Comparison of ENCODE assay signal across 14 cellular contexts in the genomic region with DNA sequence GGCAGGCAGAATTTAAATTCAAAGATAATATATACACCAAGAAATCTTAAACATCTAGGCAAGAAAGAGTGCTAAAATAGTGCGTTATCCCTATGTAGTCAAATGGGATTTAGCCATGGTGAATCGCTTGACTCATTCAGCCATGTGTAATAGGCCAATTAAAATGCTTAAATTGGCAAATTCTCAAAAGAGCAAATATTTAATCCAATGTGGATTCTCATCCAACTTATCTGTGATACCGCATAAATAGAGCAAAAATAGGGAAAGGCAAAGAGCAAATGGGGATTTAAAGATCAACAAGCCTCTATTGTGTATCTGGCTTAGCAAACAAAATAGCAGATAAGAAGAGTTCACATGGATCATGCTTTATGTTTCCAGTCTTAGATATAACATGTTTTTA.
A peak's percentile ranks its signal among the peaks of the same experiment; 100 is the strongest.
DNase-seq lines count a peak whose midpoint lies in the region; ATAC-seq and TF ChIP-seq lines count a peak whose summit lies in the region.
"Had no signal": no experiment of that assay in that cellular context is flagged by ENCODE, and none has a peak within 500 bp of the region (broad histone marks: within the 10 kb centered on the region; RNA-seq: fewer than 3 reads in every experiment).

No MANE protein-coding gene starts in this region.

- H3K79me2 ChIP-seq in hepatocyte (no peaks in the 10 kb centered on the region), GM23338 (replicated peaks; ENCODE audit: insufficient read depth) (no peaks in the 10 kb centered on the region)

- ATAC-seq in GM23338 (no peak), psoas muscle (no peak)
- ATAC-seq: T-cell had no signal

- H3K4me3 Mint-ChIP-seq in GM23338 (no peak overlapping the region), MCF 10A (ENCODE audit: unreplicated experiment) (no peak overlapping the region)
- H3K4me3 Mint-ChIP-seq: CD4-positive, CD25-positive, alpha-beta regulatory T cell; H9; T-cell had no signal

- H3K36me3 Mint-ChIP-seq in GM23338 (ENCODE audit: low read depth), result no peaks in the 10 kb centered on the region
- H3K36me3 Mint-ChIP-seq in MCF 10A (ENCODE audit: insufficient read depth, unreplicated experiment), result no peaks in the 10 kb centered on the region
- H3K36me3 Mint-ChIP-seq: CD4-positive, CD25-positive, alpha-beta regulatory T cell; T-cell had no signal

- DNase-seq in LNCaP clone FGC (ENCODE audit: low read depth), result peak; percentile 56
- DNase-seq in NCI-H146 treated with DMSO at 0.1 percent for 48 hours (lab: John Stamatoyannopoulos, UW; ENCODE audit: unreplicated experiment), result peak; percentile 91
- DNase-seq in NCI-H446 treated with DMSO at 0.1 percent for 48 hours (lab: John Stamatoyannopoulos, UW), result peak; percentile 38
- DNase-seq in hepatocyte (ENCODE audit: low spot score), result no peak
- no peak for DNase-seq in GM23338 (ENCODE audit: low spot score)
- DNase-seq in psoas muscle, result no peak
- no peak for DNase-seq in MCF 10A (ENCODE audit: unreplicated experiment)
- DNase-seq: CD4-positive, CD25-positive, alpha-beta regulatory T cell; DMS79 treated with DMSO at 0.1 percent for 48 hours; H9; NCI-H69; Peyer's patch; T-cell; T-helper 9 cell had no signal

- POLR2A ChIA-PET in MCF 10A (lab: Yijun Ruan, JAX), result no interaction called here

- no peaks in the 10 kb centered on the region for H3K36me3 ChIP-seq in hepatocyte (replicated peaks; ENCODE audit: insufficient read depth, low read depth)
- no peaks in the 10 kb centered on the region for H3K36me3 ChIP-seq in GM23338 (ENCODE audit: insufficient read depth)
- no peaks in the 10 kb centered on the region for H3K36me3 ChIP-seq in psoas muscle (ENCODE audit: insufficient read depth in 1 of 2, low read depth in 1 of 2)
- H3K36me3 ChIP-seq: Peyer's patch had no signal

- H3K9me3 ChIP-seq in hepatocyte (ENCODE audit: low read depth) (no peaks in the 10 kb centered on the region), psoas muscle (no peaks in the 10 kb centered on the region)
- H3K9me3 ChIP-seq: Peyer's patch had no signal

- H3K27me3 ChIP-seq in hepatocyte, result no peaks in the 10 kb centered on the region
- no peaks in the 10 kb centered on the region for H3K27me3 ChIP-seq in GM23338 (ENCODE audit: insufficient read depth)
- no peaks in the 10 kb centered on the region for H3K27me3 ChIP-seq in psoas muscle (ENCODE audit: insufficient read depth in 3 of 3, low read length in 2 of 3)
- H3K27me3 ChIP-seq: Peyer's patch had no signal

- H3K9me3 Mint-ChIP-seq in GM23338, result no peaks in the 10 kb centered on the region
- no peaks in the 10 kb centered on the region for H3K9me3 Mint-ChIP-seq in MCF 10A (ENCODE audit: unreplicated experiment)
- H3K9me3 Mint-ChIP-seq: H9 had no signal

- H3K9me2 ChIP-seq in hepatocyte (replicated peaks; ENCODE audit: insufficient read depth) (no peaks in the 10 kb centered on the region), GM23338 (ENCODE audit: insufficient read depth) (no peaks in the 10 kb centered on the region)

- no TSS peak for BruUV-seq in MCF 10A (replicated peaks; lab: Mats Ljungman, UMichigan)

- no peaks in the 10 kb centered on the region for H3K4me1 ChIP-seq in hepatocyte (ENCODE audit: insufficient read depth)
- H3K4me1 ChIP-seq in GM23338 (ENCODE audit: insufficient read depth), result no peaks in the 10 kb centered on the region
- no peaks in the 10 kb centered on the region for H3K4me1 ChIP-seq in psoas muscle
- H3K4me1 ChIP-seq: Peyer's patch had no signal

- H3K27me3 Mint-ChIP-seq in GM23338 (ENCODE audit: insufficient read depth, low read depth, poor library complexity) (no peaks in the 10 kb centered on the region), MCF 10A (ENCODE audit: insufficient read depth, unreplicated experiment) (no peaks in the 10 kb centered on the region)
- H3K27me3 Mint-ChIP-seq: CD4-positive, CD25-positive, alpha-beta regulatory T cell; T-cell had no signal

- H3K27ac ChIP-seq in hepatocyte (no peak overlapping the region), GM23338 (ENCODE audit: low read depth) (no peak overlapping the region), psoas muscle (no peak overlapping the region)
- H3K27ac ChIP-seq: Peyer's patch had no signal

- no peaks in the 10 kb centered on the region for H3F3A ChIP-seq in GM23338 (replicated peaks; ENCODE audit: low read depth)

- TF ChIP-seq CTCF in LNCaP clone FGC (IDR thresholded peaks at IDR 0.05; ENCODE audit: control insufficient read depth, extremely low read depth, insufficient read depth) (no peak), hepatocyte (IDR thresholded peaks at IDR 0.05; ENCODE audit: poor library complexity) (no peak), GM23338 (conservative IDR thresholded peaks at IDR 0.05; ENCODE audit: low read depth in 2 of 2) (no peak), psoas muscle (IDR thresholded peaks at IDR 0.05) (no peak), MCF 10A (IDR thresholded peaks at IDR 0.05; ENCODE audit: unreplicated experiment) (no peak)

- WGBS in hepatocyte (ENCODE audit: low lambda C conversion rate, missing lambda C conversion rate), result 65% methylated on average over 3 of the region's 3 CpGs
- 56 to 82% (median 58%) methylated on average over 3 of the region's 3 CpGs for WGBS in psoas muscle, 3 donors

- H3K4me3 ChIP-seq in LNCaP clone FGC (ENCODE audit: low read depth, low read length) (no peak overlapping the region), hepatocyte (no peak overlapping the region), GM23338 (no peak overlapping the region), psoas muscle (no peak overlapping the region)
- H3K4me3 ChIP-seq: Peyer's patch had no signal

- H3K27ac Mint-ChIP-seq in GM23338 (no peak overlapping the region), MCF 10A (ENCODE audit: low read depth, unreplicated experiment) (no peak overlapping the region)
- H3K27ac Mint-ChIP-seq: CD4-positive, CD25-positive, alpha-beta regulatory T cell; H9; T-cell had no signal

- H4K20me1 ChIP-seq in hepatocyte (ENCODE audit: insufficient read depth, poor library complexity, severe bottlenecking) (no peaks in the 10 kb centered on the region), GM23338 (replicated peaks; ENCODE audit: insufficient read depth) (no peaks in the 10 kb centered on the region)

- peak overlapping the region; percentile 17 for H3K4me2 ChIP-seq in hepatocyte
- no peak overlapping the region for H3K4me2 ChIP-seq in GM23338

- H2AFZ ChIP-seq in hepatocyte (no peak overlapping the region), GM23338 (no peak overlapping the region)

- CTCF ChIA-PET in MCF 10A (lab: Yijun Ruan, JAX), result no interaction called here

- H3K4me1 Mint-ChIP-seq in GM23338, result no peaks in the 10 kb centered on the region
- no peaks in the 10 kb centered on the region for H3K4me1 Mint-ChIP-seq in MCF 10A (ENCODE audit: insufficient read depth, unreplicated experiment)
- H3K4me1 Mint-ChIP-seq: CD4-positive, CD25-positive, alpha-beta regulatory T cell; T-cell had no signal

- intact Hi-C loops in psoas muscle (cut with DNase I), result no loop called here
- intact Hi-C loops in MCF 10A (cut with micrococcal nuclease), result no loop called here

TF ChIP-seq in GM23338, 12 proteins besides CTCF, POLR2A, EP300 and RAD21 (continues in another document):
- no peak for TF ChIP-seq JUNB (IDR thresholded peaks at IDR 0.05; ENCODE audit: unreplicated experiment)
- no peak for TF ChIP-seq STAT1 (IDR thresholded peaks at IDR 0.05; ENCODE audit: unreplicated experiment)
- TF ChIP-seq, protein P1, sequence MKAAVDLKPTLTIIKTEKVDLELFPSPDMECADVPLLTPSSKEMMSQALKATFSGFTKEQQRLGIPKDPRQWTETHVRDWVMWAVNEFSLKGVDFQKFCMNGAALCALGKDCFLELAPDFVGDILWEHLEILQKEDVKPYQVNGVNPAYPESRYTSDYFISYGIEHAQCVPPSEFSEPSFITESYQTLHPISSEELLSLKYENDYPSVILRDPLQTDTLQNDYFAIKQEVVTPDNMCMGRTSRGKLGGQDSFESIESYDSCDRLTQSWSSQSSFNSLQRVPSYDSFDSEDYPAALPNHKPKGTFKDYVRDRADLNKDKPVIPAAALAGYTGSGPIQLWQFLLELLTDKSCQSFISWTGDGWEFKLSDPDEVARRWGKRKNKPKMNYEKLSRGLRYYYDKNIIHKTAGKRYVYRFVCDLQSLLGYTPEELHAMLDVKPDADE (IDR thresholded peaks at IDR 0.05), result no peak
- TF ChIP-seq, protein P2, sequence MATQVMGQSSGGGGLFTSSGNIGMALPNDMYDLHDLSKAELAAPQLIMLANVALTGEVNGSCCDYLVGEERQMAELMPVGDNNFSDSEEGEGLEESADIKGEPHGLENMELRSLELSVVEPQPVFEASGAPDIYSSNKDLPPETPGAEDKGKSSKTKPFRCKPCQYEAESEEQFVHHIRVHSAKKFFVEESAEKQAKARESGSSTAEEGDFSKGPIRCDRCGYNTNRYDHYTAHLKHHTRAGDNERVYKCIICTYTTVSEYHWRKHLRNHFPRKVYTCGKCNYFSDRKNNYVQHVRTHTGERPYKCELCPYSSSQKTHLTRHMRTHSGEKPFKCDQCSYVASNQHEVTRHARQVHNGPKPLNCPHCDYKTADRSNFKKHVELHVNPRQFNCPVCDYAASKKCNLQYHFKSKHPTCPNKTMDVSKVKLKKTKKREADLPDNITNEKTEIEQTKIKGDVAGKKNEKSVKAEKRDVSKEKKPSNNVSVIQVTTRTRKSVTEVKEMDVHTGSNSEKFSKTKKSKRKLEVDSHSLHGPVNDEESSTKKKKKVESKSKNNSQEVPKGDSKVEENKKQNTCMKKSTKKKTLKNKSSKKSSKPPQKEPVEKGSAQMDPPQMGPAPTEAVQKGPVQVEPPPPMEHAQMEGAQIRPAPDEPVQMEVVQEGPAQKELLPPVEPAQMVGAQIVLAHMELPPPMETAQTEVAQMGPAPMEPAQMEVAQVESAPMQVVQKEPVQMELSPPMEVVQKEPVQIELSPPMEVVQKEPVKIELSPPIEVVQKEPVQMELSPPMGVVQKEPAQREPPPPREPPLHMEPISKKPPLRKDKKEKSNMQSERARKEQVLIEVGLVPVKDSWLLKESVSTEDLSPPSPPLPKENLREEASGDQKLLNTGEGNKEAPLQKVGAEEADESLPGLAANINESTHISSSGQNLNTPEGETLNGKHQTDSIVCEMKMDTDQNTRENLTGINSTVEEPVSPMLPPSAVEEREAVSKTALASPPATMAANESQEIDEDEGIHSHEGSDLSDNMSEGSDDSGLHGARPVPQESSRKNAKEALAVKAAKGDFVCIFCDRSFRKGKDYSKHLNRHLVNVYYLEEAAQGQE (IDR thresholded peaks at IDR 0.05; ENCODE audit: unreplicated experiment), result no peak
- TF ChIP-seq EZH2 (IDR thresholded peaks at IDR 0.05; ENCODE audit: low read depth, unreplicated experiment), result no peak
- no peak for TF ChIP-seq CREB1 (CRISPR knock-in tag; IDR thresholded peaks at IDR 0.05; ENCODE audit: low read depth)
- no peak for TF ChIP-seq ZNF114 (CRISPR knock-in tag; IDR thresholded peaks at IDR 0.05)

Comparison
In these comparisons a context has a peak if more than half of its experiments do, and no peak if none do; other contexts are left out.
1. DNase-seq: peak in LNCaP clone FGC (single experiment), NCI-H146 treated with DMSO at 0.1 percent for 48 hours (single experiment) and NCI-H446 treated with DMSO at 0.1 percent for 48 hours (single experiment); none in hepatocyte (single experiment), GM23338 (single experiment), psoas muscle (0 of 2) and MCF 10A (single experiment).